30 cellular contexts compared by ENCODE assay signal in genomic region chr21:40454057-40454456, GRCh38.
"Had no signal": no experiment of that assay in that cellular context is flagged by ENCODE, and none has a peak within 500 bp of the region (broad histone marks: within the 10 kb centered on the region; RNA-seq: fewer than 3 reads in every experiment).

No MANE protein-coding gene starts in this region.

- H3K36me3 ChIP-seq: adrenal gland, esophagus muscularis mucosa, gastrocnemius medialis, heart left ventricle had no signal

- H3K27ac ChIP-seq: adrenal gland, body of pancreas, esophagus muscularis mucosa, foreskin keratinocyte, gastrocnemius medialis, heart left ventricle had no signal

- H3K4me3 ChIP-seq: adrenal gland, body of pancreas, esophagus muscularis mucosa, gastrocnemius medialis, heart left ventricle had no signal

- H3K4me1 ChIP-seq: adrenal gland, body of pancreas, esophagus muscularis mucosa, gastrocnemius medialis, heart left ventricle had no signal

- H3K9me3 ChIP-seq: adrenal gland, body of pancreas, esophagus muscularis mucosa, gastrocnemius medialis, heart left ventricle had no signal

- ATAC-seq: activated CD4-positive, alpha-beta T cell treated with anti-CD3 and anti-CD28 coated beads for 36 hours; activated CD8-positive, alpha-beta memory T cell treated with anti-CD3 and anti-CD28 coated beads, Interleukin-2, amount 10 ng/mL, durations not matched to agents 7 days and 5 days; activated CD8-positive, alpha-beta T cell treated with anti-CD3 and anti-CD28 coated beads, Interleukin-2, amount 10 ng/mL, durations not matched to agents 7 days and 5 days; activated naive CD8-positive, alpha-beta T cell treated with anti-CD3 and anti-CD28 coated beads, Interleukin-2, amount 50 U/mL, for 24 hours; body of pancreas; effector memory CD8-positive, alpha-beta T cell; gastrocnemius medialis; heart left ventricle had no signal

- H3K27me3 ChIP-seq: adrenal gland, body of pancreas, foreskin keratinocyte, gastrocnemius medialis had no signal

- DNase-seq: activated CD4-positive, alpha-beta memory T cell treated with anti-CD3 and anti-CD28 coated beads for 36 hours; activated CD4-positive, alpha-beta T cell treated with anti-CD3 and anti-CD28 coated beads for 36 hours; activated CD4-positive, alpha-beta T cell treated with anti-CD3 and anti-CD28 coated beads, Interleukin-2, amount 10 ng/mL, durations not matched to agents 24 days and 14 days; activated CD4-positive, CD25-positive, alpha-beta regulatory T cell; activated CD4-positive, CD25-positive, alpha-beta regulatory T cell treated with anti-CD3 and anti-CD28 coated beads, Interleukin-2, amount 50 U/mL, for 72 hours; activated CD8-positive, alpha-beta memory T cell treated with anti-CD3 and anti-CD28 coated beads, Interleukin-2, amount 10 ng/mL, durations not matched to agents 7 days and 5 days; activated CD8-positive, alpha-beta memory T cell treated with anti-CD3 and anti-CD28 coated beads, Interleukin-2, amount 50 U/mL, for 4 hours; activated CD8-positive, alpha-beta T cell treated with anti-CD3 and anti-CD28 coated beads, Interleukin-2, amount 10 ng/mL, durations not matched to agents 7 days and 5 days; activated effector memory CD4-positive, alpha-beta T cell treated with anti-CD3 and anti-CD28 coated beads, Interleukin-2, amount 50 U/mL, for 16 hours; activated naive CD4-positive, alpha-beta T cell treated with anti-CD3 and anti-CD28 coated beads for 36 hours; activated naive CD8-positive, alpha-beta T cell treated with anti-CD3 and anti-CD28 coated beads for 36 hours; activated naive CD8-positive, alpha-beta T cell treated with anti-CD3 and anti-CD28 coated beads, Interleukin-2, amount 50 U/mL, for 24 hours; activated T-cell treated with anti-CD3 and anti-CD28 coated beads, Interleukin-2, amount 50 U/mL, for 1 hour; activated T-cell treated with anti-CD3 and anti-CD28 coated beads, Interleukin-2, amount 50 U/mL, for 48 hours; adrenal gland; amygdala; aorta; body of pancreas; caudate nucleus; cortex of kidney; dermis blood vessel endothelial cell; effector CD4-positive, alpha-beta T cell; effector memory CD8-positive, alpha-beta T cell; erythroblast; gastrocnemius medialis; glutamatergic neuron; heart left ventricle; T-helper 2 cell had no signal
